In genomic region chr1:116361648-116362047, GRCh38 we compare ENCODE assay signal across 23 cellular contexts.
"Had no signal": no experiment of that assay in that cellular context is flagged by ENCODE, and none has a peak within 500 bp of the region (broad histone marks: within the 10 kb centered on the region; RNA-seq: fewer than 3 reads in every experiment).

No MANE protein-coding gene starts in this region.

- DNase-seq: cortex of kidney; effector memory CD4-positive, alpha-beta T cell; gastrocnemius medialis; immature natural killer cell; mammary epithelial cell; naive thymus-derived CD4-positive, alpha-beta T cell; nephron progenitor cell; psoas muscle; retina; sigmoid colon; stimulated activated CD4-positive, alpha-beta T cell treated with anti-CD3 and anti-CD28 coated beads, Interleukin-2, amount 100 ng/mL, for 24 hours; stimulated activated CD4-positive, alpha-beta T cell treated with anti-CD3 and anti-CD28 coated beads, Interleukin-4, amount 100 ng/mL, for 4 hours; stimulated activated naive B cell treated with anti-CD40 and anti-IgM and Interleukin-4, amounts not matched to agents 10 μg/mL and 1 μg/mL and 100 μg/mL, for 72 hours; stimulated activated naive CD8-positive, alpha-beta T cell treated with anti-CD3 and anti-CD28 coated beads, Interleukin-15, amount 100 ng/mL, for 72 hours; substantia nigra; tibial artery; upper lobe of left lung; uterus had no signal

- H3K27ac ChIP-seq: epithelial cell of prostate, esophagus muscularis mucosa, gastrocnemius medialis, psoas muscle, sigmoid colon, skin epidermis, tibial artery, upper lobe of left lung, uterus had no signal

- H3K9me3 ChIP-seq: esophagus muscularis mucosa, gastrocnemius medialis, psoas muscle, sigmoid colon, tibial artery, upper lobe of left lung, uterus had no signal

- H3K27ac Mint-ChIP-seq: immature natural killer cell; nephron progenitor cell; stimulated activated naive B cell treated with anti-CD40 and anti-IgM and Interleukin-4, amounts not matched to agents 10 μg/mL and 1 μg/mL and 100 μg/mL, for 72 hours; stimulated activated naive CD8-positive, alpha-beta T cell treated with anti-CD3 and anti-CD28 coated beads, Interleukin-15, amount 100 ng/mL, for 72 hours had no signal

- H3K4me3 ChIP-seq: esophagus muscularis mucosa, gastrocnemius medialis, psoas muscle, sigmoid colon, skin epidermis, tibial artery, upper lobe of left lung, uterus had no signal

- ATAC-seq: gastrocnemius medialis; naive thymus-derived CD4-positive, alpha-beta T cell; psoas muscle; stimulated activated naive B cell treated with anti-CD40 and anti-IgM and Interleukin-4, amounts not matched to agents 10 μg/mL and 1 μg/mL and 100 μg/mL, for 72 hours; stimulated activated naive CD8-positive, alpha-beta T cell treated with anti-CD3 and anti-CD28 coated beads, Interleukin-15, amount 100 ng/mL, for 72 hours had no signal

- H3K27me3 ChIP-seq: esophagus muscularis mucosa, gastrocnemius medialis, sigmoid colon, tibial artery, upper lobe of left lung, uterus had no signal

- H3K36me3 ChIP-seq: esophagus muscularis mucosa, gastrocnemius medialis, sigmoid colon, tibial artery, upper lobe of left lung, uterus had no signal

- H3K4me3 Mint-ChIP-seq: immature natural killer cell; naive thymus-derived CD4-positive, alpha-beta T cell; nephron progenitor cell; stimulated activated naive B cell treated with anti-CD40 and anti-IgM and Interleukin-4, amounts not matched to agents 10 μg/mL and 1 μg/mL and 100 μg/mL, for 72 hours; stimulated activated naive CD8-positive, alpha-beta T cell treated with anti-CD3 and anti-CD28 coated beads, Interleukin-15, amount 100 ng/mL, for 72 hours had no signal

- H3K4me1 Mint-ChIP-seq: immature natural killer cell; stimulated activated naive B cell treated with anti-CD40 and anti-IgM and Interleukin-4, amounts not matched to agents 10 μg/mL and 1 μg/mL and 100 μg/mL, for 72 hours had no signal

- H3K36me3 Mint-ChIP-seq: immature natural killer cell; stimulated activated naive B cell treated with anti-CD40 and anti-IgM and Interleukin-4, amounts not matched to agents 10 μg/mL and 1 μg/mL and 100 μg/mL, for 72 hours had no signal

- H3K4me1 ChIP-seq: tibial artery, uterus had no signal

- H3K27me3 Mint-ChIP-seq: stimulated activated naive CD8-positive, alpha-beta T cell treated with anti-CD3 and anti-CD28 coated beads, Interleukin-15, amount 100 ng/mL, for 72 hours had no signal

- H3K9me3 Mint-ChIP-seq: immature natural killer cell; nephron progenitor cell; stimulated activated naive B cell treated with anti-CD40 and anti-IgM and Interleukin-4, amounts not matched to agents 10 μg/mL and 1 μg/mL and 100 μg/mL, for 72 hours; stimulated activated naive CD8-positive, alpha-beta T cell treated with anti-CD3 and anti-CD28 coated beads, Interleukin-15, amount 100 ng/mL, for 72 hours had no signal

- FAIRE-seq: endometrium, keratinocyte had no signal
